ENCODE assay signal across 10 cellular contexts in genomic region chr17:34168989-34169388, GRCh38.
"Had no signal": no experiment of that assay in that cellular context is flagged by ENCODE, and none has a peak within 500 bp of the region (broad histone marks: within the 10 kb centered on the region; RNA-seq: fewer than 3 reads in every experiment).

No MANE protein-coding gene starts in this region.

- ATAC-seq: HCT116, HepG2, K562 had no signal

- H3K9ac ChIP-seq: GM23248 had no signal

- H3K9me3 ChIP-seq: HAP-1 had no signal

- H2AFZ ChIP-seq: GM23248 had no signal

- H3K4me3 Mint-ChIP-seq: HFFc6 had no signal

- H3K27ac Mint-ChIP-seq: HFFc6 had no signal

- H3K9me3 Mint-ChIP-seq: HFFc6 had no signal

- H3K27ac ChIP-seq: GM23248, HL-60 had no signal

- H3K36me3 ChIP-seq: HAP-1 had no signal

- DNase-seq: GOT3, H7, HFFc6, KG1 had no signal

- H3K4me3 ChIP-seq: GM23248, HAP-1, K562 had no signal
